8 cellular contexts compared by ENCODE assay signal in the genomic region with DNA sequence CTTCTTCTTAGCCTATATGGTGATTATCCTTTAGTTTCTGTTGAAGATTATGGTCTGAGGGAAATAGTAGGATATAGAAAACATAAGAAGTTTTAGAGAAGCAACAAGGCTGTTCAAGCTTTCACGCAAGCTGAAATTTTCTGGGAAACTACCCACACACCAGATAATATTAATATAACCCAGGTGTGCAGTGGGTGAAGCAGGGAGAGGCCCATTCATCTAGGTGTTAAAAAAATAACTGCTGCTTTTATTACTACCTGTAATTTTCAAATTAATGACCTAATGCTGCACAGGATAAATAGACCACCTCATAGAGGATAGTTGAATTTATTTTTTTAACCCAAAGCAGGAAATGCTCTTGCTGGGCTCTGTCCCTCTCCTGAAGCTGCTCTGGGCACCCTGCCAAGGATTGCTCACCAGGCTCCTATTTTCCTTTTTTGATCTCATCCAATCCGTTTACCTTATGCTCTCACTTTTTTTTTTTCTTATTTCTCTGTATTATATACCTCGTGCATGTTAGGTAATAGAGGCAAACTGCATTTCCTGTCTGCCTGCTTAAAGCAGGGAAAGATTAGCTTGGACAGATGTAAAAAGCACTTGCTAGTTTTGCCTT.
DNase-seq lines count a peak whose midpoint lies in the region; ATAC-seq and TF ChIP-seq lines count a peak whose summit lies in the region.

No MANE protein-coding gene starts in this region.

- TF ChIP-seq CTCF in choroid plexus epithelial cell (conservative IDR thresholded peaks at IDR 0.05; ENCODE audit: low read depth, low read length) (no peak), osteoblast (IDR thresholded peaks at IDR 0.05; ENCODE audit: extremely low read depth, low read depth, low read length) (no peak)

- H2AFZ ChIP-seq in osteoblast (ENCODE audit: low read length) = no peak overlapping the region

- H3K4me2 ChIP-seq in osteoblast (ENCODE audit: insufficient read depth, low read length) = peak overlapping the region; percentile 39

- no peaks in the 10 kb centered on the region for H4K20me1 ChIP-seq in osteoblast (ENCODE audit: insufficient read depth, low read length)

- ATAC-seq in activated CD4-positive, alpha-beta T cell treated with anti-CD3 and anti-CD28 coated beads for 36 hours = no peak
- no peak for ATAC-seq in stimulated activated naive CD8-positive, alpha-beta T cell treated with anti-CD3 and anti-CD28 coated beads, Interleukin-15, amount 100 ng/mL, for 72 hours
- no peak for ATAC-seq in HG02623 (IDR thresholded peaks at IDR 0.05; ENCODE audit: unreplicated experiment)

- H3K27me3 Mint-ChIP-seq in activated CD4-positive, alpha-beta T cell treated with anti-CD3 and anti-CD28 coated beads for 36 hours = no peaks in the 10 kb centered on the region
- no peaks in the 10 kb centered on the region for H3K27me3 Mint-ChIP-seq in stimulated activated naive CD8-positive, alpha-beta T cell treated with anti-CD3 and anti-CD28 coated beads, Interleukin-15, amount 100 ng/mL, for 72 hours

- H3K27ac Mint-ChIP-seq in activated CD4-positive, alpha-beta T cell treated with anti-CD3 and anti-CD28 coated beads for 36 hours = no peak overlapping the region
- peak overlapping the region in 1 of 2 donors; percentile 67 for H3K27ac Mint-ChIP-seq in stimulated activated naive CD8-positive, alpha-beta T cell treated with anti-CD3 and anti-CD28 coated beads, Interleukin-15, amount 100 ng/mL, for 72 hours

- H3K4me3 Mint-ChIP-seq in activated CD4-positive, alpha-beta T cell treated with anti-CD3 and anti-CD28 coated beads for 36 hours = no peak overlapping the region
- H3K4me3 Mint-ChIP-seq in stimulated activated naive CD8-positive, alpha-beta T cell treated with anti-CD3 and anti-CD28 coated beads, Interleukin-15, amount 100 ng/mL, for 72 hours = no peak overlapping the region

- POLR2A ChIA-PET in activated CD4-positive, alpha-beta T cell treated with anti-CD3 and anti-CD28 coated beads for 36 hours (lab: Charles Lee) = no interaction called here

- peaks cover 19% of the 10 kb centered on the region for H3K36me3 Mint-ChIP-seq in activated CD4-positive, alpha-beta T cell treated with anti-CD3 and anti-CD28 coated beads for 36 hours (ENCODE audit: low read depth)

- H3K9me3 Mint-ChIP-seq in activated CD4-positive, alpha-beta T cell treated with anti-CD3 and anti-CD28 coated beads for 36 hours (ENCODE audit: low read depth) = no peaks in the 10 kb centered on the region
- no peaks in the 10 kb centered on the region for H3K9me3 Mint-ChIP-seq in stimulated activated naive CD8-positive, alpha-beta T cell treated with anti-CD3 and anti-CD28 coated beads, Interleukin-15, amount 100 ng/mL, for 72 hours

- intact Hi-C loops in activated CD4-positive, alpha-beta T cell treated with anti-CD3 and anti-CD28 coated beads for 36 hours (cut with DNase I, micrococcal nuclease) = no loop called here

- H3K4me1 ChIP-seq in osteoblast (ENCODE audit: insufficient read depth, low read length) = peaks cover 8% of the 10 kb centered on the region

- H3K27me3 ChIP-seq in osteoblast (ENCODE audit: insufficient read depth, low read length) = no peaks in the 10 kb centered on the region

- no peaks in the 10 kb centered on the region for H3K36me3 ChIP-seq in osteoblast (ENCODE audit: insufficient read depth, low read length)

- no peak overlapping the region for H3K4me3 ChIP-seq in choroid plexus epithelial cell (ENCODE audit: low read depth, low read length)
- H3K4me3 ChIP-seq in osteoblast (ENCODE audit: insufficient read depth, low read length) = no peak overlapping the region

- no peaks in the 10 kb centered on the region for H3K79me2 ChIP-seq in osteoblast (ENCODE audit: insufficient read depth, low read length)

- no peaks in the 10 kb centered on the region for H3K9me3 ChIP-seq in osteoblast (ENCODE audit: low read depth, low read length)

- peak; percentile 46 for DNase-seq in activated CD4-positive, alpha-beta T cell treated with anti-CD3 and anti-CD28 coated beads for 36 hours
- DNase-seq in activated CD4-positive, alpha-beta T cell treated with anti-CD3 and anti-CD28 coated beads, Interleukin-2, amount 50 U/mL, for 1 hour = no peak
- DNase-seq in NCI-H82 treated with DMSO at 0.1 percent for 48 hours (lab: John Stamatoyannopoulos, UW; ENCODE audit: unreplicated experiment) = peak; percentile 48
- DNase-seq in choroid plexus epithelial cell (ENCODE audit: low read depth) = peak; percentile 96
- DNase-seq in osteoblast (ENCODE audit: insufficient read length, low spot score, missing footprints) = peak; percentile 57
- DNase-seq in stimulated activated naive CD8-positive, alpha-beta T cell treated with anti-CD3 and anti-CD28 coated beads, Interleukin-15, amount 100 ng/mL, for 72 hours = no peak
- DNase-seq in germinal center (ENCODE audit: low spot score) = no peak

- CTCF ChIA-PET in activated CD4-positive, alpha-beta T cell treated with anti-CD3 and anti-CD28 coated beads for 36 hours (lab: Charles Lee) = no interaction called here

- no peak overlapping the region for H3K27ac ChIP-seq in osteoblast (ENCODE audit: low read depth, low read length)

- peaks cover 23% of the 10 kb centered on the region for H3K4me1 Mint-ChIP-seq in activated CD4-positive, alpha-beta T cell treated with anti-CD3 and anti-CD28 coated beads for 36 hours
- peaks cover 18% of the 10 kb centered on the region for H3K4me1 Mint-ChIP-seq in stimulated activated naive CD8-positive, alpha-beta T cell treated with anti-CD3 and anti-CD28 coated beads, Interleukin-15, amount 100 ng/mL, for 72 hours

Comparison
In these comparisons a context has a peak if more than half of its experiments do, and no peak if none do; other contexts are left out.
1. DNase-seq: peak in activated CD4-positive, alpha-beta T cell treated with anti-CD3 and anti-CD28 coated beads for 36 hours (single experiment), NCI-H82 treated with DMSO at 0.1 percent for 48 hours (single experiment), choroid plexus epithelial cell (single experiment) and osteoblast (single experiment); none in activated CD4-positive, alpha-beta T cell treated with anti-CD3 and anti-CD28 coated beads, Interleukin-2, amount 50 U/mL, for 1 hour (single experiment), stimulated activated naive CD8-positive, alpha-beta T cell treated with anti-CD3 and anti-CD28 coated beads, Interleukin-15, amount 100 ng/mL, for 72 hours (0 of 2) and germinal center (single experiment).